Comparison of ENCODE assay signal across 8 cellular contexts in the genomic region with DNA sequence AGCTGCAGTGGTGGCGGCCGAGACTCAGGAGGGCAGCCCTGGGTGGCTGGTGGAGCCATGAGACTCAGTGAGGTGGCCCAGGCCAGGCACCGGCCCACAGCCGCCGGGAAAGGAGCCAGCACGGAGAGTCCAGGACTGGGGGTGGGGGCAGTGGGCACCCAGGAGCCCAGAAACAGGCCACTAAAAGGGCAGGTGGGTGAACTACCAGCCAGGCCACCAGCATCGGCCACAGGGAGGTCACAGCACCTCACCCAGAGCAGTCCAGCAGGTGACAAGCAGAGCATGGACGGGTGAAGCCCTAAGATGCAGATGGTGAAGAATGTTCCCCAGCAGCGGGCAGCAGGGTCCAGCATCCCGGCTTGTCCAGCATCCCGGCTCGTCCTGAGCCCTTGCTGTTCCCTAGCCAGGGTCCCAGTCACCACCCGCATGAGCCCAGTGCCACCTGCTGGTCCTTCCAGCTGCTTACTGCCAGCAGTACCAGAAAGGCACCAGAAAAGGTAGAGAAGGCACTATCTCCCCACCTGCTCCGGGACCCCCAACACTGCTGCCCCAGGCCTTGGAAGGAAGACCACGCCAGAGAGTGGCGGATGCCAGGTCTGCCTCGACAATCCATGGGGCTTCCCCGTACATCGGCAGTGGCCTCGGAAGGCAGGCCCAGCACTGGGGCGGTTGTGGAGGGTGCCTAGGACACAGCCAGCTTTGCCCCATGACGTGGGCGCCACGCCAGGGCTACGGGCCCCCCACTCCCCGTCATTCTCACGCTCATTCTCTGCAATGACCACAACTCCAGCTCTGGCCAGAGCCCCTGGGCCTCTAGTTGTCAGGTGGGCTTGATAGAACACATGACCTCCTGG. TPM values are rescaled to one million over a fixed set of nuclear protein-coding genes. Genes with fewer than 3 reads are reported as not detected.
A peak's percentile ranks its signal among the peaks of the same experiment; 100 is the strongest.
DNase-seq lines count a peak whose midpoint lies in the region; ATAC-seq, FAIRE-seq and TF ChIP-seq lines count a peak whose summit lies in the region.

No MANE protein-coding gene starts in this region.

- peaks cover 8% of the 10 kb centered on the region for H3K4me1 Mint-ChIP-seq in Calu3 (ENCODE audit: low read depth, unreplicated experiment)
- peaks cover 15% of the 10 kb centered on the region for H3K4me1 Mint-ChIP-seq in activated naive CD8-positive, alpha-beta T cell treated with anti-CD3 and anti-CD28 coated beads, Interleukin-2, amount 10 ng/mL, durations not matched to agents 7 days and 5 days

- peak overlapping the region; percentile 81 for H3K4me3 Mint-ChIP-seq in Calu3 (ENCODE audit: low read depth, unreplicated experiment)
- peak overlapping the region; percentile 86 for H3K4me3 Mint-ChIP-seq in activated naive CD8-positive, alpha-beta T cell treated with anti-CD3 and anti-CD28 coated beads, Interleukin-2, amount 10 ng/mL, durations not matched to agents 7 days and 5 days

- no peaks in the 10 kb centered on the region for H3K27me3 Mint-ChIP-seq in Calu3 (ENCODE audit: unreplicated experiment)
- H3K27me3 Mint-ChIP-seq in activated naive CD8-positive, alpha-beta T cell treated with anti-CD3 and anti-CD28 coated beads, Interleukin-2, amount 10 ng/mL, durations not matched to agents 7 days and 5 days: no peaks in the 10 kb centered on the region

- DNase-seq in Calu3 (peak; percentile 84), HTR-8/SVneo (ENCODE audit: insufficient read length, low spot score) (peak; percentile 62), SHP77 treated with DMSO at 0.1 percent for 48 hours (lab: John Stamatoyannopoulos, UW) (peak; percentile 50), Right ventricle myocardium inferior (ENCODE audit: missing footprints) (no peak), pons (ENCODE audit: low spot score) (peak; percentile 73)
- peak; percentile 69 for DNase-seq in activated naive CD8-positive, alpha-beta T cell treated with anti-CD3 and anti-CD28 coated beads, Interleukin-2, amount 10 ng/mL, durations not matched to agents 7 days and 5 days

- peak; percentile 81 for TF ChIP-seq CTCF in Calu3 (IDR thresholded peaks at IDR 0.05; ENCODE audit: unreplicated experiment)

- CTCF ChIA-PET in Calu3 (lab: Charles Lee): interaction anchor here (1.3 to 4.6 kb wide), 3 partner anchors 17 to 61 kb away, joined by 3 to 45 read pairs (median 24); a partner anchor contains a TSS

- no peaks in the 10 kb centered on the region for H3K9me3 Mint-ChIP-seq in Calu3 (ENCODE audit: low read depth, unreplicated experiment)
- no peaks in the 10 kb centered on the region for H3K9me3 Mint-ChIP-seq in activated naive CD8-positive, alpha-beta T cell treated with anti-CD3 and anti-CD28 coated beads, Interleukin-2, amount 10 ng/mL, durations not matched to agents 7 days and 5 days

- H3K36me3 Mint-ChIP-seq in Calu3 (ENCODE audit: insufficient read depth, unreplicated experiment): peaks cover 63% of the 10 kb centered on the region
- H3K36me3 Mint-ChIP-seq in activated naive CD8-positive, alpha-beta T cell treated with anti-CD3 and anti-CD28 coated beads, Interleukin-2, amount 10 ng/mL, durations not matched to agents 7 days and 5 days: no peaks in the 10 kb centered on the region

- intact Hi-C loops in Calu3 (cut with micrococcal nuclease; ENCODE audit: unreplicated experiment): loop anchor here (2.0 to 5.0 kb wide), 2 partner anchors 60 to 131 kb away; a partner anchor contains a TSS
- intact Hi-C loops in Right ventricle myocardium inferior (cut with DNase I): loop anchor here (1.0 kb wide), 1 partner anchor 62 kb away; no protein-coding TSS in a partner anchor

- POLR2A ChIA-PET in activated naive CD8-positive, alpha-beta T cell treated with anti-CD3 and anti-CD28 coated beads, Interleukin-2, amount 10 ng/mL, durations not matched to agents 7 days and 5 days (lab: Charles Lee): interaction anchor here (0.5 to 5.7 kb wide), 14 partner anchors 10 to 471 kb away, joined by 3 to 39 read pairs (median 4); a partner anchor contains a TSS

- no peak overlapping the region for H3K27ac Mint-ChIP-seq in Calu3 (ENCODE audit: unreplicated experiment)
- H3K27ac Mint-ChIP-seq in activated naive CD8-positive, alpha-beta T cell treated with anti-CD3 and anti-CD28 coated beads, Interleukin-2, amount 10 ng/mL, durations not matched to agents 7 days and 5 days: peak overlapping the region; percentile 72

- no peak for ATAC-seq in activated naive CD8-positive, alpha-beta T cell treated with anti-CD3 and anti-CD28 coated beads, Interleukin-2, amount 10 ng/mL, durations not matched to agents 7 days and 5 days (ENCODE audit: low read depth)
- ATAC-seq in Right ventricle myocardium inferior (peak; percentile 15), GM18858 (IDR thresholded peaks at IDR 0.05; ENCODE audit: unreplicated experiment) (no peak), GM19023 (IDR thresholded peaks at IDR 0.05; ENCODE audit: unreplicated experiment) (no peak)

- FAIRE-seq in HTR-8/SVneo (lab: Jason Lieb, UNC): peak; percentile 64

- BruUV-seq in Calu3 (replicated peaks; lab: Mats Ljungman, UMichigan): no TSS peak

RNA-seq across cellular contexts. Expression of a gene that starts 1.6 kb away (rescaled TPM):
- total RNA-seq in Calu3 (2022) (84.4 and 86.9 TPM in 2 replicates), Right ventricle myocardium inferior (30.5 TPM)
- 10 to 100 TPM; 62.0 to 64.7 TPM for total RNA-seq in activated naive CD8-positive, alpha-beta T cell treated with anti-CD3 and anti-CD28 coated beads, Interleukin-2, amount 10 ng/mL, durations not matched to agents 7 days and 5 days

RNA-seq across cellular contexts. Expression of a gene that starts 2.0 kb away (rescaled TPM):
- 31.2 and 32.6 TPM in 2 replicates for total RNA-seq in Calu3 (2022)
- total RNA-seq in activated naive CD8-positive, alpha-beta T cell treated with anti-CD3 and anti-CD28 coated beads, Interleukin-2, amount 10 ng/mL, durations not matched to agents 7 days and 5 days: 10 to 100 TPM; 41.6 to 45.1 TPM
- 5.3 TPM for total RNA-seq in Right ventricle myocardium inferior

RNA-seq across cellular contexts. Expression of a gene that starts 10.4 kb away (rescaled TPM):
- total RNA-seq in Calu3 (2022) (8.0 and 9.3 TPM in 2 replicates), Right ventricle myocardium inferior (2.2 TPM)
- 1 to 10 TPM; 6.7 to 7.6 TPM for total RNA-seq in activated naive CD8-positive, alpha-beta T cell treated with anti-CD3 and anti-CD28 coated beads, Interleukin-2, amount 10 ng/mL, durations not matched to agents 7 days and 5 days

RNA-seq across cellular contexts. Expression of a gene that starts 16.4 kb away (rescaled TPM):
- total RNA-seq in Calu3 (2022): 87.8 and 95.3 TPM in 2 replicates
- 100 to 1,000 TPM; 110 to 115 TPM for total RNA-seq in activated naive CD8-positive, alpha-beta T cell treated with anti-CD3 and anti-CD28 coated beads, Interleukin-2, amount 10 ng/mL, durations not matched to agents 7 days and 5 days
- 175 TPM for total RNA-seq in Right ventricle myocardium inferior

RNA-seq across cellular contexts. Expression of a gene that starts 30.5 kb away (rescaled TPM):
- total RNA-seq in Calu3 (2022): 26.4 and 33.5 TPM in 2 replicates
- total RNA-seq in activated naive CD8-positive, alpha-beta T cell treated with anti-CD3 and anti-CD28 coated beads, Interleukin-2, amount 10 ng/mL, durations not matched to agents 7 days and 5 days: 10 to 100 TPM; 28.7 to 28.8 TPM
- 19.3 TPM for total RNA-seq in Right ventricle myocardium inferior
